Comparison of ENCODE assay signal across 8 cellular contexts in the genomic region with DNA sequence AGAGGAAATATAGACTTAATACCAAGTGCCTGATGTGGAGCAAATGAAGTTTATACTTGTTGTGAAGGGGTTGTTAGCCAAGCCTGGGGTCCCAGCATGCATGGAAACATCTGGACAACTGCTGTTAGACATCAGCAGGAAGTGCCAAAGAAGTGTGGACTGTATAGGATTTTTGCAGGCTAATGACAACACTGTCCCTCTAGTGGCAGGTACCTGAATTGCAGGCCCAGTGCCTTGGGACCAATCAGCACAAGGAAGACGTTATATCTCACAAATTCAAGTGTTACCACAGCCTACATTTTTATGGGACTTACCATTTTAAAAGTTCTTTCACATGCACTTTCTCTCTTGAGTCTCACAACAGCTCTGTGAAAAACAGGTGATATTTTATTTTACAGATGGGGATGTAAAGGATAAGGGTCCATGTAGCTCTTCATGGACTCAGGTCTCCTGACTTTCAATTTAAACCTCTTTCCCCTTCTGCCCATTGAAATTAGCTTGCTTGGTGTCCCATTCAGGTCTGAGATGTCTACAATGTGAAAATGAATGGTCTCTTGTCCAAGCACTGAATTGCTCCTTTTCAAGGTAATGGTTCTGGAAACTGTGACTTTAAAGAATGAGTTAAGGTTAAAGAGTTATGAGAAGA.
DNase-seq lines count a peak whose midpoint lies in the region; ATAC-seq lines count a peak whose summit lies in the region.

No MANE protein-coding gene starts in this region.

- DNase-seq in GDM1 (lab: John Stamatoyannopoulos, UW) = peak; percentile 16
- DNase-seq in HK-2 (ENCODE audit: unreplicated experiment) = peak; percentile 48
- peak; percentile 11 for DNase-seq in SW480 (ENCODE audit: low spot score)
- peak; percentile 58 for DNase-seq in amniotic epithelial cell (ENCODE audit: low read depth)
- peak; percentile 75 for DNase-seq in iris pigment epithelial cell (ENCODE audit: low read depth)
- peak; percentile 32 for DNase-seq in stimulated activated CD8-positive, alpha-beta memory T cell treated with anti-CD3 and anti-CD28 coated beads, Interleukin-12 subunit alpha, Interleukin-12 subunit beta, amount 100 ng/mL, for 1 hour (ENCODE audit: low read depth)
- no peak for DNase-seq in sciatic nerve (ENCODE audit: low spot score)

- intact Hi-C loops in sciatic nerve (cut with DNase I) = no loop called here

- ATAC-seq in HG02981 (IDR thresholded peaks at IDR 0.05; ENCODE audit: unreplicated experiment) (no peak), sciatic nerve (no peak)
